12 cellular contexts compared by ENCODE assay signal in genomic region chr1:16770144-16770736, GRCh38. TPM values are rescaled to one million over a fixed set of nuclear protein-coding genes. Genes with fewer than 3 reads are reported as not detected.
DNase-seq lines count a peak whose midpoint lies in the region; ATAC-seq, FAIRE-seq and TF ChIP-seq lines count a peak whose summit lies in the region.
"Not testable (repeated sequence)": the region's sequence is repeated elsewhere in the genome, so short reads cannot be mapped to it uniquely, and the experiment has no call there.
"Had no signal": no experiment of that assay in that cellular context is flagged by ENCODE, and none has a peak within 500 bp of the region (broad histone marks: within the 10 kb centered on the region; RNA-seq: fewer than 3 reads in every experiment).

No MANE protein-coding gene starts in this region.

- POLR2A ChIA-PET in AG04450 (lab: Yijun Ruan, JAX) = not testable (repeated sequence)

- not testable (repeated sequence) for H3K9ac ChIP-seq in adipocyte (ENCODE audit: low read length)

- not testable (repeated sequence) for H3K36me3 ChIP-seq in adipocyte (ENCODE audit: control insufficient read depth, insufficient read depth, low read length, severe bottlenecking); lung (ENCODE audit: control insufficient read depth in 2 of 2, insufficient read depth in 2 of 2, low read length in 2 of 2)

- not testable (repeated sequence) for TF ChIP-seq POLR2A in H54 (IDR thresholded peaks at IDR 0.05; ENCODE audit: low read depth, low read length)

- H3K27me3 ChIP-seq in AG04450 (ENCODE audit: control insufficient read depth, insufficient read depth, low read length); lung (ENCODE audit: control insufficient read depth, insufficient read depth): not testable (repeated sequence)
- H3K27me3 ChIP-seq in adipocyte (replicated peaks; ENCODE audit: control insufficient read depth, insufficient read depth, low read length) = peaks cover 26% of the 10 kb centered on the region

- peak; percentile 63 for DNase-seq in AG04450 (ENCODE audit: low read depth, low spot score)
- not testable (repeated sequence) for DNase-seq in H54 (ENCODE audit: insufficient read length, low spot score)
- peak; percentile 95 for DNase-seq in NCI-H226
- peak; percentile 78 for DNase-seq in adipocyte (ENCODE audit: low read depth)
- peak; percentile 77 for DNase-seq in dedifferentiated amniotic fluid mesenchymal stem cell (ENCODE audit: extremely low spot score)
- DNase-seq in glomerular visceral epithelial cell (ENCODE audit: extremely low spot score) = peak; percentile 97
- peak; percentile 78 for DNase-seq in lung (ENCODE audit: low spot score)
- DNase-seq in skeletal muscle cell (ENCODE audit: low read depth) = peak; percentile 24

- not testable (repeated sequence) for H3K4me3 ChIP-seq in AG04450 (ENCODE audit: low read depth, low read length); adipocyte (ENCODE audit: low read length); lung; skeletal muscle cell (ENCODE audit: low read depth, low read length)

- H3K4me1 ChIP-seq in adipocyte (ENCODE audit: control insufficient read depth, insufficient read depth, low read length); lung (ENCODE audit: control insufficient read depth in 2 of 2, insufficient read depth in 2 of 2, low read length in 2 of 2): not testable (repeated sequence)

- FAIRE-seq in H54 (lab: Jason Lieb, UNC) = peak; percentile 57

- 70 to 82% methylated on average over 5 of the region's 5 CpGs for WGBS in lung, 2 donors

- H3K27ac ChIP-seq in AG04450 (ENCODE audit: low read depth, low read length) = peak overlapping the region; percentile 11
- not testable (repeated sequence) for H3K27ac ChIP-seq in lung (ENCODE audit: low read depth in 1 of 2, low read length in 1 of 2)

- not testable (repeated sequence) for H3K9me3 ChIP-seq in AG04450 (ENCODE audit: control insufficient read depth, insufficient read depth, low read length); adipocyte (ENCODE audit: control insufficient read depth, low read length); lung (ENCODE audit: control insufficient read depth in 2 of 2, insufficient read depth in 1 of 2, low read length in 1 of 2)

- CTCF ChIA-PET in AG04450 (lab: Charles Lee) = not testable (repeated sequence)

- peak; percentile 44 for ATAC-seq in lung (ENCODE audit: insufficient read depth, low FRiP score)

- TF ChIP-seq CTCF in AG04450 (IDR thresholded peaks at IDR 0.05; ENCODE audit: low read depth, low read length); lung (IDR thresholded peaks at IDR 0.05; ENCODE audit: control extremely low read depth, extremely low read depth): not testable (repeated sequence)

RNA-seq across cellular contexts. Expression of gene RNU1-4, which starts 29.9 kb away (rescaled TPM):
- polyA plus RNA-seq in AG04450 (2011; rRNA removed) = under 0.01 TPM in 1 of 2 replicates, not detected in the other
- polyA minus RNA-seq in AG04450 (2011; rRNA and poly(A)+ RNA removed) = 32,191 and 46,154 TPM in 2 replicates
- 1,000 to 10,000 TPM in 1 of 2 donors, under 1 TPM in 1; under 0.01 to 3,134 TPM for total RNA-seq in lung
- not detected for polyA plus RNA-seq in lung
- polyA plus RNA-seq: CD4-positive, alpha-beta memory T cell; IgD-negative memory B cell; naive thymus-derived CD4-positive, alpha-beta T cell; pancreas had no signal
